Comparison of ENCODE assay signal across 9 cellular contexts in genomic region chr12:91877022-91877421, GRCh38.
DNase-seq lines count a peak whose midpoint lies in the region; ATAC-seq and TF ChIP-seq lines count a peak whose summit lies in the region.
"Had no signal": no experiment of that assay in that cellular context is flagged by ENCODE, and none has a peak within 500 bp of the region (broad histone marks: within the 10 kb centered on the region; RNA-seq: fewer than 3 reads in every experiment).

No MANE protein-coding gene starts in this region.

- ATAC-seq in Right ventricle myocardium superior (ENCODE audit: poor library complexity) (peak; percentile 48), HG03571 (IDR thresholded peaks at IDR 0.05; ENCODE audit: unreplicated experiment) (peak; percentile 73)

- peak overlapping the region in 1 of 2 donors; percentile 19 for H3K9ac ChIP-seq in colonic mucosa (ENCODE audit: low read depth in 2 of 2, low read length in 2 of 2)
- H3K9ac ChIP-seq: BLaER1 had no signal

- no peaks in the 10 kb centered on the region for H3K36me3 Mint-ChIP-seq in osteocyte (ENCODE audit: unreplicated experiment)

- intact Hi-C loops in Right ventricle myocardium superior (cut with DNase I) (no loop called here), colonic mucosa (cut with DNase I) (no loop called here), posterior vena cava (cut with DNase I) (no loop called here)

- H3K9me3 ChIP-seq in right atrium auricular region: no peaks in the 10 kb centered on the region
- no peaks in the 10 kb centered on the region for H3K9me3 ChIP-seq in colonic mucosa
- H3K9me3 ChIP-seq: BLaER1 had no signal

- no peaks in the 10 kb centered on the region for H3K27me3 Mint-ChIP-seq in osteocyte (ENCODE audit: unreplicated experiment)

- H3K4me3 ChIP-seq in right atrium auricular region: no peak overlapping the region
- H3K4me3 ChIP-seq in colonic mucosa: no peak overlapping the region
- H3K4me3 ChIP-seq: BLaER1 had no signal

- H3K9me3 Mint-ChIP-seq in osteocyte (ENCODE audit: unreplicated experiment): no peaks in the 10 kb centered on the region

- peaks cover 12% of the 10 kb centered on the region for H3K4me1 Mint-ChIP-seq in osteocyte (ENCODE audit: unreplicated experiment)

- no peak overlapping the region for H3K4me3 Mint-ChIP-seq in osteocyte (ENCODE audit: unreplicated experiment)

- H3K27ac ChIP-seq in right atrium auricular region: no peak overlapping the region
- peak overlapping the region; percentile 38 for H3K27ac ChIP-seq in colonic mucosa
- H3K27ac ChIP-seq: BLaER1 had no signal

- H3K36me3 ChIP-seq in right atrium auricular region (no peaks in the 10 kb centered on the region), colonic mucosa (no peaks in the 10 kb centered on the region)
- H3K36me3 ChIP-seq: BLaER1 had no signal

- DNase-seq in Right ventricle myocardium superior: peak; percentile 44
- no peak for DNase-seq in right atrium auricular region (ENCODE audit: low spot score)
- DNase-seq in activated CD4-positive, CD25-positive, alpha-beta regulatory T cell (lab: John Stamatoyannopoulos, UW): peak; percentile 34 to 61 (median 46)
- peak; percentile 43 for DNase-seq in colonic mucosa
- peak; percentile 67 for DNase-seq in posterior vena cava (ENCODE audit: low spot score)
- no peak for DNase-seq in osteocyte (ENCODE audit: extremely low spot score, unreplicated experiment)
- DNase-seq in GM19240 (ENCODE audit: insufficient read length, low spot score): no peak

- H3K4me1 ChIP-seq in right atrium auricular region (peaks cover 0 to 5% of the 10 kb centered on the region in 2 donors), colonic mucosa (no peaks in the 10 kb centered on the region)
- H3K4me1 ChIP-seq: BLaER1 had no signal

- no peaks in the 10 kb centered on the region for H3K27me3 ChIP-seq in right atrium auricular region
- H3K27me3 ChIP-seq in colonic mucosa: no peaks in the 10 kb centered on the region
- H3K27me3 ChIP-seq: BLaER1 had no signal

- TF ChIP-seq CTCF in right atrium auricular region (IDR thresholded peaks at IDR 0.05) (no peak), colonic mucosa (IDR thresholded peaks at IDR 0.05) (no peak), osteocyte (IDR thresholded peaks at IDR 0.05) (no peak)

- H3K27ac Mint-ChIP-seq in osteocyte (ENCODE audit: unreplicated experiment): no peak overlapping the region

Comparison
In these comparisons a context has a peak if more than half of its experiments do, and no peak if none do; other contexts are left out.
1. DNase-seq: peak in Right ventricle myocardium superior (single experiment), activated CD4-positive, CD25-positive, alpha-beta regulatory T cell (4 of 4), colonic mucosa (single experiment) and posterior vena cava (single experiment); none in right atrium auricular region (single experiment), osteocyte (single experiment) and GM19240 (single experiment).